Comparison of ENCODE assay signal across 21 cellular contexts in the genomic region with DNA sequence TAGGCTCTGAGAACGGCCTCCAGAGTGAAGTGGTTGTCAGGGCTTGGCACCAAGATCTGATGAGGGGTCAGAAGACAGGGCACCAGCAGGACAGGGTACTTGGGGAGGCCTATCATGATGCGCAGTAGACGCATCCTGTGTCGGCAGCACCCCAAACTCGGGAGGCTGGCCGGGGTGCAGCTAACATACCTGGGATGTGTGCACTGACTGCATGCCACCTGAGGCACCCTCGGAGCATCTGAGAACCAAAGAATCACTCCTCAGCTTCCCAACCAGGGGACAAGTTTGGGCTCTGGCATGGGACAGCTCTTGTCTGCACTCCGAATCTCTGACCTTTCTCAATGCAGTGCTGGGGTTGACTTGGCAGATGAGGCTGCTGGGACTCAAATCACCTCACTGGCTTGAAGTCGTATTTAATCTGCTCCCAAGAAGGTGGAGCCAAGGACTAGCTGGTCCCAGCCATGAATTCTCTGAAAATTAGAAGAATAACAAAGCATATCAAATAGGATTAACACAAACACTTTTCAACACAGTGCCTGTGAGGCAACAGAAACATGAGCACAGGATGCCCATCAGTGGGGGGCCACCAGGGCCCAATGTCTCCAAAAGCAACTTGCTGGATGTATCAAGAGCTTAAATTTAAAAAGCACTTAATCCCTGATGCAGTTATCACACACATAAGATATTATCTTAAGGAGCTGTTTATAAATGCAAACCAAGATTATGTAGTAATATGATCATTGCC.
DNase-seq lines count a peak whose midpoint lies in the region; ATAC-seq, FAIRE-seq and TF ChIP-seq lines count a peak whose summit lies in the region.
"Had no signal": no experiment of that assay in that cellular context is flagged by ENCODE, and none has a peak within 500 bp of the region (broad histone marks: within the 10 kb centered on the region; RNA-seq: fewer than 3 reads in every experiment).

No MANE protein-coding gene starts in this region.

- 0 out of 2 replicates have a peak overlapping the region, but pooled peaks have one; percentile 61 for H2BK20ac ChIP-seq in H1 (ENCODE audit: low read length)

- no peaks in the 10 kb centered on the region for H3K79me1 ChIP-seq in H1 (ENCODE audit: low read depth, low read length)

- H3K27me3 Mint-ChIP-seq in GM23338 (ENCODE audit: insufficient read depth, low read depth, poor library complexity), result peaks cover 7% of the 10 kb centered on the region

- peaks cover 17% of the 10 kb centered on the region for H3K4me1 Mint-ChIP-seq in GM23338
- H3K4me1 Mint-ChIP-seq: CD8-positive, alpha-beta memory T cell had no signal

- no peak overlapping the region for H4K5ac ChIP-seq in H1 (ENCODE audit: insufficient read length, low read depth, low read length)

- no peak overlapping the region for H3K56ac ChIP-seq in H1 (replicated peaks; ENCODE audit: insufficient read length, low read depth, low read length)

- peaks cover 7% of the 10 kb centered on the region for H3K9me3 Mint-ChIP-seq in GM23338
- H3K9me3 Mint-ChIP-seq: CD4-positive, CD25-positive, alpha-beta regulatory T cell had no signal

- H3K4me2 ChIP-seq in GM23338, result no peak overlapping the region
- H3K4me2 ChIP-seq in OCI-LY3 (ENCODE audit: low read length), result peak overlapping the region; percentile 15
- H3K4me2 ChIP-seq in H1 (ENCODE audit: insufficient read depth in 1 of 2, low read depth in 2 of 2, low read length in 2 of 2), result no peak overlapping the region
- no peak overlapping the region for H3K4me2 ChIP-seq in osteoblast (ENCODE audit: insufficient read depth, low read length)

- H4K20me1 ChIP-seq in GM23338 (replicated peaks; ENCODE audit: insufficient read depth) (no peaks in the 10 kb centered on the region), OCI-LY3 (ENCODE audit: insufficient read depth, low read length) (no peaks in the 10 kb centered on the region), H1 (replicated peaks in 1 of 2; ENCODE audit: control insufficient read depth in 1 of 2, insufficient read depth in 2 of 2, low read length in 2 of 2) (no peaks in the 10 kb centered on the region), osteoblast (ENCODE audit: insufficient read depth, low read length) (no peaks in the 10 kb centered on the region)

- H2BK120ac ChIP-seq in H1 (replicated peaks; ENCODE audit: low read depth, low read length), result no peak overlapping the region

- H4K91ac ChIP-seq in H1 (replicated peaks; ENCODE audit: insufficient read length, low read length), result peak overlapping the region; percentile 78

- H3K4me3 Mint-ChIP-seq in GM23338, result no peak overlapping the region
- H3K4me3 Mint-ChIP-seq: CD4-positive, CD25-positive, alpha-beta regulatory T cell; CD8-positive, alpha-beta memory T cell had no signal

- intact Hi-C loops in breast epithelium (cut with DNase I; ENCODE audit: low total_unique reads) (no loop called here), aorta (cut with DNase I) (no loop called here)

- TF ChIP-seq CTCF in GM23338 (conservative IDR thresholded peaks at IDR 0.05; ENCODE audit: low read depth in 2 of 2) (no peak), OCI-LY3 (IDR thresholded peaks at IDR 0.05; ENCODE audit: low read depth, low read length) (no peak), H1 (IDR thresholded peaks at IDR 0.05; ENCODE audit: control extremely low read depth in 1 of 3, insufficient read depth in 1 of 3, low read depth in 1 of 3, low read length in 3 of 3) (no peak), osteoblast (IDR thresholded peaks at IDR 0.05; ENCODE audit: extremely low read depth, low read depth, low read length) (no peak), breast epithelium (IDR thresholded peaks at IDR 0.05) (no peak)

- H2BK5ac ChIP-seq in H1 (ENCODE audit: low read depth, low read length), result 0 out of 2 replicates have a peak overlapping the region, but pooled peaks have one; percentile 30

- H4K8ac ChIP-seq in H1 (ENCODE audit: extremely low read depth, insufficient read depth, low read length), result no peak overlapping the region

- TF ChIP-seq EP300 in H1 (IDR thresholded peaks at IDR 0.05; ENCODE audit: borderline replicate concordance in 1 of 2, low read depth in 2 of 2, low read length in 2 of 2), result no peak

- H3K4me3 ChIP-seq in GM23338 (no peak overlapping the region), OCI-LY3 (ENCODE audit: low read length) (no peak overlapping the region), H1 (ENCODE audit: extremely low read depth in 1 of 4, insufficient read depth in 2 of 4, low read depth in 3 of 4, low read length in 4 of 4) (no peak overlapping the region), osteoblast (ENCODE audit: insufficient read depth, low read length) (no peak overlapping the region), breast epithelium (no peak overlapping the region), aorta (ENCODE audit: low read length in 2 of 2) (no peak overlapping the region)
- H3K4me3 ChIP-seq: GM23248 had no signal

- no peaks in the 10 kb centered on the region for H3K79me2 ChIP-seq in GM23338 (replicated peaks; ENCODE audit: insufficient read depth)
- no peaks in the 10 kb centered on the region for H3K79me2 ChIP-seq in OCI-LY3 (ENCODE audit: low read length)
- H3K79me2 ChIP-seq in H1 (ENCODE audit: control insufficient read depth in 1 of 2, insufficient read depth in 2 of 2, low read length in 2 of 2), result no peaks in the 10 kb centered on the region
- no peaks in the 10 kb centered on the region for H3K79me2 ChIP-seq in osteoblast (ENCODE audit: insufficient read depth, low read length)

- no peaks in the 10 kb centered on the region for H3F3A ChIP-seq in GM23338 (replicated peaks; ENCODE audit: low read depth)

- no peak for TF ChIP-seq RAD21 in H1 (IDR thresholded peaks at IDR 0.05 in 1 of 2, conservative IDR thresholded peaks at IDR 0.05 in 1 of 2; ENCODE audit: low read depth in 2 of 2, low read length in 2 of 2)

- POLR2A ChIA-PET in H1 (lab: Charles Lee; ENCODE audit: partially characterized antibody), result no interaction called here

- ATAC-seq in GM23338 (no peak), aorta (ENCODE audit: low FRiP score) (no peak)

- H3K27ac Mint-ChIP-seq in GM23338, result peak overlapping the region; percentile 68; the same call in 1 of the 2 replicates
- H3K27ac Mint-ChIP-seq: CD4-positive, CD25-positive, alpha-beta regulatory T cell; CD8-positive, alpha-beta memory T cell had no signal

- H3K23me2 ChIP-seq in H1 (ENCODE audit: low read depth, low read length), result no peaks in the 10 kb centered on the region

- H3K4ac ChIP-seq in H1 (replicated peaks; ENCODE audit: insufficient read length, low read depth, low read length), result no peak overlapping the region

- H3K9me2 ChIP-seq in GM23338 (ENCODE audit: insufficient read depth), result no peaks in the 10 kb centered on the region

- no peak overlapping the region for H3K27ac ChIP-seq in GM23338 (ENCODE audit: low read depth)
- H3K27ac ChIP-seq in OCI-LY3 (ENCODE audit: low read length), result no peak overlapping the region
- no peak overlapping the region for H3K27ac ChIP-seq in H1 (ENCODE audit: low read depth, low read length)
- H3K27ac ChIP-seq in osteoblast (ENCODE audit: low read depth, low read length), result no peak overlapping the region
- H3K27ac ChIP-seq in breast epithelium, result no peak overlapping the region
- no peak overlapping the region for H3K27ac ChIP-seq in aorta (ENCODE audit: low read depth in 1 of 2, low read length in 2 of 2)
- H3K27ac ChIP-seq: GM23248 had no signal

- H3K9ac ChIP-seq in OCI-LY3 (ENCODE audit: low read length) (no peak overlapping the region), H1 (replicated peaks in 1 of 4; ENCODE audit: extremely low read depth in 1 of 4, low read depth in 3 of 4, low read length in 3 of 4) (no peak overlapping the region)
- H3K9ac ChIP-seq: GM23248 had no signal

- H3K18ac ChIP-seq in H1 (ENCODE audit: extremely low read depth, low read length), result no peak overlapping the region

- WGBS in H1 (ENCODE audit: extremely low coverage in 1 of 2, insufficient coverage in 1 of 2, insufficient read length in 1 of 2, insufficient replicate concordance in 2 of 2, low coverage in 1 of 2, low lambda C conversion rate in 2 of 2, missing lambda C conversion rate in 1 of 2), 2 experiments, result 86% methylated on average over 9 of the region's 9 CpGs; no CpG with 5 or more reads in 1 of the 2 experiments
- 79 to 83% methylated on average over 9 of the region's 9 CpGs for WGBS in aorta, 2 donors

- DNase-seq in GM23338 (ENCODE audit: low spot score), result no peak
- DNase-seq in H1 (ENCODE audit: low read depth in 1 of 2, low spot score in 2 of 2), result no peak
- peak; percentile 73 for DNase-seq in osteoblast (ENCODE audit: insufficient read length, low spot score, missing footprints)
- DNase-seq in breast epithelium (ENCODE audit: low spot score in 2 of 2), result no peak
- no peak for DNase-seq in RCC 7860 (ENCODE audit: low spot score)
- no peak for DNase-seq in aorta
- DNase-seq: ACHN; BE2C; C1 segment of cervical spinal cord; CD4-positive, CD25-positive, alpha-beta regulatory T cell; CD8-positive, alpha-beta memory T cell; COR-L47; DMS 273 treated with DMSO at 0.1 percent for 48 hours; DMS53; DND-41; EL; GM23248; H7 had no signal

- no peak overlapping the region; the same call in 1 of the 2 replicates for H2BK12ac ChIP-seq in H1 (ENCODE audit: low read depth, low read length)

- peaks cover 8% of the 10 kb centered on the region; the same call in 2 of the 3 replicates for H3K36me3 Mint-ChIP-seq in GM23338 (ENCODE audit: low read depth)
- H3K36me3 Mint-ChIP-seq: CD4-positive, CD25-positive, alpha-beta regulatory T cell; CD8-positive, alpha-beta memory T cell had no signal

- H3K23ac ChIP-seq in H1 (ENCODE audit: insufficient read length), result no peak overlapping the region

- H2AK5ac ChIP-seq in H1 (ENCODE audit: low read depth, low read length), result no peak overlapping the region

- TF ChIP-seq POLR2A in H1 (IDR thresholded peaks at IDR 0.05; ENCODE audit: control extremely low read depth in 1 of 2, low read depth in 2 of 2, low read length in 2 of 2) (no peak), breast epithelium (IDR thresholded peaks at IDR 0.05) (no peak)

- H3K4me1 ChIP-seq in GM23338 (ENCODE audit: insufficient read depth) (no peaks in the 10 kb centered on the region), OCI-LY3 (ENCODE audit: low read length) (peaks cover 60% of the 10 kb centered on the region), H1 (replicated peaks in 1 of 4; ENCODE audit: control insufficient read depth in 3 of 4, insufficient read depth in 4 of 4, low read length in 3 of 4) (peaks cover 2 to 12% (median 7%) of the 10 kb centered on the region in 4 experiments; a peak in 6 of 7 replicates), osteoblast (ENCODE audit: insufficient read depth, low read length) (no peaks in the 10 kb centered on the region), breast epithelium (no peaks in the 10 kb centered on the region), aorta (ENCODE audit: control insufficient read depth in 1 of 2, insufficient read depth in 2 of 2, low read length in 2 of 2) (no peaks in the 10 kb centered on the region)
- H3K4me1 ChIP-seq: BE2C had no signal

- H3K14ac ChIP-seq in H1 (ENCODE audit: insufficient read length), result no peak overlapping the region

- H3K27me3 ChIP-seq in GM23338 (ENCODE audit: insufficient read depth), result no peaks in the 10 kb centered on the region
- peaks cover 63% of the 10 kb centered on the region for H3K27me3 ChIP-seq in OCI-LY3 (ENCODE audit: low read depth, low read length)
- no peaks in the 10 kb centered on the region; a peak in 2 of 7 replicates for H3K27me3 ChIP-seq in H1 (replicated peaks in 1 of 4; ENCODE audit: control insufficient read depth in 3 of 4, extremely low read depth in 1 of 4, insufficient read depth in 3 of 4, low read length in 3 of 4)
- peaks cover 33% of the 10 kb centered on the region for H3K27me3 ChIP-seq in osteoblast (ENCODE audit: insufficient read depth, low read length)
- peaks cover 0 to 11% of the 10 kb centered on the region in 2 donors for H3K27me3 ChIP-seq in breast epithelium
- H3K27me3 ChIP-seq in aorta (ENCODE audit: control insufficient read depth in 1 of 2, insufficient read depth in 2 of 2, low read length in 1 of 2), result no peaks in the 10 kb centered on the region

- no peak overlapping the region for H2BK15ac ChIP-seq in H1 (ENCODE audit: low read length)

- H3K36me3 ChIP-seq in GM23338 (ENCODE audit: insufficient read depth) (no peaks in the 10 kb centered on the region), OCI-LY3 (replicated peaks; ENCODE audit: low read depth, low read length) (no peaks in the 10 kb centered on the region), H1 (ENCODE audit: control insufficient read depth in 2 of 4, insufficient read depth in 4 of 4, low read length in 3 of 4) (no peaks in the 10 kb centered on the region), osteoblast (ENCODE audit: insufficient read depth, low read length) (no peaks in the 10 kb centered on the region), breast epithelium (no peaks in the 10 kb centered on the region), aorta (ENCODE audit: control insufficient read depth in 1 of 2, insufficient read depth in 2 of 2, low read length in 1 of 2) (no peaks in the 10 kb centered on the region)
- H3K36me3 ChIP-seq: BE2C had no signal

- H2AFZ ChIP-seq in GM23338 (peak overlapping the region; percentile 66), OCI-LY3 (ENCODE audit: low read depth, low read length) (no peak overlapping the region), H1 (ENCODE audit: low read length) (no peak overlapping the region), osteoblast (ENCODE audit: low read length) (no peak overlapping the region)
- H2AFZ ChIP-seq: GM23248 had no signal

- CTCF ChIA-PET in H1 (lab: Charles Lee; ENCODE audit: partially characterized antibody), result interaction anchor here (1.4 kb wide), 1 partner anchor 141 kb away, joined by 3 read pairs; no protein-coding TSS in a partner anchor

- H3K9me3 ChIP-seq in OCI-LY3 (ENCODE audit: insufficient read depth, low read length), result no peaks in the 10 kb centered on the region
- H3K9me3 ChIP-seq in H1 (ENCODE audit: insufficient read depth in 2 of 2, low read depth in 1 of 2, low read length in 1 of 2), result no peaks in the 10 kb centered on the region
- no peaks in the 10 kb centered on the region for H3K9me3 ChIP-seq in osteoblast (ENCODE audit: low read depth, low read length)
- H3K9me3 ChIP-seq in breast epithelium, result no peaks in the 10 kb centered on the region
- no peaks in the 10 kb centered on the region for H3K9me3 ChIP-seq in aorta (ENCODE audit: control insufficient read depth, low read length)
- H3K9me3 ChIP-seq: BE2C had no signal

- FAIRE-seq in H1 (lab: Jason Lieb, UNC) (no peak), RCC 7860 (lab: Jason Lieb, UNC) (no peak)
- FAIRE-seq: GM12891, GM19239 had no signal
